ENCODE assay signal across 23 cellular contexts in genomic region chr3:125033616-125034015, GRCh38.
"Had no signal": no experiment of that assay in that cellular context is flagged by ENCODE, and none has a peak within 500 bp of the region (broad histone marks: within the 10 kb centered on the region; RNA-seq: fewer than 3 reads in every experiment).

No MANE protein-coding gene starts in this region.

- H3K9me3 ChIP-seq: gastroesophageal sphincter, pancreas, prostate gland, vagina had no signal

- ATAC-seq: gastroesophageal sphincter; left lung; naive thymus-derived CD4-positive, alpha-beta T cell had no signal

- DNase-seq: activated CD4-positive, alpha-beta memory T cell treated with anti-CD3 and anti-CD28 coated beads, Interleukin-2, amount 10 ng/mL, durations not matched to agents 7 days and 5 days; activated CD4-positive, alpha-beta T cell treated with anti-CD3 and anti-CD28 coated beads, Interleukin-2, amount 10 ng/mL, durations not matched to agents 24 days and 14 days; activated CD4-positive, CD25-positive, alpha-beta regulatory T cell treated with anti-CD3 and anti-CD28 coated beads, Interleukin-2, amount 50 U/mL, for 72 hours; activated CD8-positive, alpha-beta memory T cell treated with anti-CD3 and anti-CD28 coated beads, Interleukin-2, amount 50 U/mL, for 48 hours; activated gamma-delta T cell treated with Interleukin-2 at 50 U/mL for 16 hours; activated naive CD4-positive, alpha-beta T cell treated with anti-CD3 and anti-CD28 coated beads, Interleukin-2, amount 50 U/mL, for 16 hours; activated T-cell treated with anti-CD3 and anti-CD28 coated beads, Interleukin-2, amount 50 U/mL, for 24 hours; amniotic stem cell; brain microvascular endothelial cell; caudate nucleus; cortex of kidney; hypothalamus; left lung; naive thymus-derived CD4-positive, alpha-beta T cell; nucleus accumbens; retina; stimulated activated CD4-positive, alpha-beta T cell treated with anti-CD3 and anti-CD28 coated beads, Interleukin-2, amount 100 ng/mL, for 48 hours; stimulated activated naive CD4-positive, alpha-beta T cell treated with Interleukin-2 at 50 U/mL for 16 hours; T-helper 2 cell had no signal

- H3K4me1 ChIP-seq: prostate gland had no signal

- H3K4me3 ChIP-seq: gastroesophageal sphincter, left lung, pancreas, prostate gland, vagina had no signal

- H3K27me3 ChIP-seq: brain microvascular endothelial cell, gastroesophageal sphincter, left lung, pancreas, vagina had no signal

- H3K36me3 ChIP-seq: left lung, pancreas, prostate gland had no signal

- H3K27ac ChIP-seq: brain microvascular endothelial cell, prostate gland, vagina had no signal
